In the genomic region with DNA sequence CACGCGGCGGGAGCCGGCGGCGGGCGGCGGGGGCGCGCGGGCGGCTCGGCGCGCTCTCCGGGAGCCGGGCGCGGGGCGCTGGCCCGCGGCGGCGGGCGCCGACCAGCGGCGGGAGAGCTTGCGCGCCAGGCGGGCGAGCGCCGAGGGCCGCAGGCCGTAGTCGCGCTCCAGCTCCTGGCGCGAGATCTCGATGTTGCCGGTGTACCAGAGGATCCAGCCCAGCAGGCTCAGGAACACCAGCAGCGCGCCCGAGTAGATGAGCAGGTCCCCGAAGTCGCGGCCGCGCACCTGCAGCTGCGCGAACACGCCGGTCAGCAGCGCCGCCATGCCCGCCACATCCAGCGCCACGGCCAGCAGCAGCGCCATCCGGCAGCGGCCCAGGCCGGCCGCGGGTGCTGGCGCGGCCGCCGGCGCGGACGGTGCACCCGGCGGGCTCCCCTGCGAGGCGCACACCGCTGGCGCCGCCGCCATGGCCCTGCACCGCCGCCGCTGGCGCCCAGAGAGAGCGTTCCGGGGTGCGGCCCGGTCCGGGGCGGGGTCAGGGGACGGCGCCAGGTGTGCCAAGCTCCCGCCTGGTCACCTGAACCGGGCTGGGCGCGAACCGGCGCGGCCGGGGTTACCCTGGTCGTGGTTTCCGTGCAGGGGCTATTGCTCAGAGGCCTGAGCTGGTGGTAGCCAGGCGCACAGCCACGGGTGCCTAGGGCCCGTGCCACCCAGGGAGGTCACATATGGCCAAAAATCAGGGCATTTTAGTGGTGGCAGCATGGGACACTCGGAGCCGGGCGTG, we compare ENCODE assay signal across 1 cellular context.
A peak's percentile ranks its signal among the peaks of the same experiment; 100 is the strongest.
TF ChIP-seq lines count a peak whose summit lies in the region.

A gene with protein sequence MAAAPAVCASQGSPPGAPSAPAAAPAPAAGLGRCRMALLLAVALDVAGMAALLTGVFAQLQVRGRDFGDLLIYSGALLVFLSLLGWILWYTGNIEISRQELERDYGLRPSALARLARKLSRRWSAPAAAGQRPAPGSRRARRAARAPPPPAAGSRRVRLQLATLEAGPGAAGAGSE (minus strand): TSS at position 504 of the 787 bp plus-strand sequence. CDS start 33 bp downstream, at position 471.

TF ChIP-seq in K562, 482 proteins besides CTCF, POLR2A, EP300 and RAD21 (continued from another document and continues in another):
- TF ChIP-seq FOXA1 (IDR thresholded peaks at IDR 0.05; ENCODE audit: borderline replicate concordance) (no peak), RB1 (IDR thresholded peaks at IDR 0.05; ENCODE audit: low read depth) (peak; percentile 61; the same call in 1 of the 2 replicates), NCOA1 (IDR thresholded peaks at IDR 0.05; ENCODE audit: low read depth) (no peak), NR4A1 (CRISPR knock-in tag; IDR thresholded peaks at IDR 0.05) (no peak), NR4A1 (tag; IDR thresholded peaks at IDR 0.05) (0 out of 2 replicates have a peak, but pooled peaks have one; percentile 30), CXXC5 (CRISPR knock-in tag; IDR thresholded peaks at IDR 0.05) (peak; percentile 70), KLF13 (tag; IDR thresholded peaks at IDR 0.05; ENCODE audit: borderline replicate concordance, low read depth) (no peak), HSF4 (CRISPR knock-in tag; IDR thresholded peaks at IDR 0.05; ENCODE audit: borderline replicate concordance) (no peak), NCOA4 (IDR thresholded peaks at IDR 0.05; ENCODE audit: partially characterized antibody) (no peak), CHD1 (IDR thresholded peaks at IDR 0.05; ENCODE audit: low read length) (peak; percentile 80), SMARCE1 (IDR thresholded peaks at IDR 0.05) (no peak), PHF21A (IDR thresholded peaks at IDR 0.05; ENCODE audit: borderline replicate concordance, low read depth) (0 out of 2 replicates have a peak, but pooled peaks have one; percentile 19), TAF15 (IDR thresholded peaks at IDR 0.05; ENCODE audit: low read depth, low read length) (no peak), PHB (CRISPR knock-in tag; IDR thresholded peaks at IDR 0.05) (no peak), NUFIP1 (IDR thresholded peaks at IDR 0.05; ENCODE audit: partially characterized antibody) (no peak), CC2D1A (IDR thresholded peaks at IDR 0.05) (no peak), PHF8 (IDR thresholded peaks at IDR 0.05; ENCODE audit: borderline replicate concordance, low read length) (peak; percentile 70; the same call in 1 of the 2 replicates), GABPB1 (CRISPR knock-in tag; IDR thresholded peaks at IDR 0.05) (no peak), MCM2 (IDR thresholded peaks at IDR 0.05; ENCODE audit: low read depth) (no peak), SMAD4 (CRISPR knock-in tag; conservative IDR thresholded peaks at IDR 0.05) (peak; percentile 40; the same call in 1 of the 2 replicates), SMC3 (conservative IDR thresholded peaks at IDR 0.05; ENCODE audit: insufficient read depth, low read depth, low read length) (no peak), CCNT2 (IDR thresholded peaks at IDR 0.05; ENCODE audit: borderline replicate concordance, extremely low read depth, insufficient read length, low read depth, low read length) (peak; percentile 12), ZNF324 (CRISPR knock-in tag; IDR thresholded peaks at IDR 0.05) (no peak), PRMT5 (CRISPR knock-in tag; IDR thresholded peaks at IDR 0.05) (no peak), ZNF764 (CRISPR knock-in tag; IDR thresholded peaks at IDR 0.05; ENCODE audit: low read depth) (no peak), ZNF174 (CRISPR knock-in tag; IDR thresholded peaks at IDR 0.05) (no peak)
- TF ChIP-seq, protein P1, sequence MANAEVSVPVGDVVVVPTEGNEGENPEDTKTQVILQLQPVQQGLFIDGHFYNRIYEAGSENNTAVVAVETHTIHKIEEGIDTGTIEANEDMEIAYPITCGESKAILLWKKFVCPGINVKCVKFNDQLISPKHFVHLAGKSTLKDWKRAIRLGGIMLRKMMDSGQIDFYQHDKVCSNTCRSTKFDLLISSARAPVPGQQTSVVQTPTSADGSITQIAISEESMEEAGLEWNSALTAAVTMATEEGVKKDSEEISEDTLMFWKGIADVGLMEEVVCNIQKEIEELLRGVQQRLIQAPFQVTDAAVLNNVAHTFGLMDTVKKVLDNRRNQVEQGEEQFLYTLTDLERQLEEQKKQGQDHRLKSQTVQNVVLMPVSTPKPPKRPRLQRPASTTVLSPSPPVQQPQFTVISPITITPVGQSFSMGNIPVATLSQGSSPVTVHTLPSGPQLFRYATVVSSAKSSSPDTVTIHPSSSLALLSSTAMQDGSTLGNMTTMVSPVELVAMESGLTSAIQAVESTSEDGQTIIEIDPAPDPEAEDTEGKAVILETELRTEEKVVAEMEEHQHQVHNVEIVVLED (CRISPR knock-in tag; IDR thresholded peaks at IDR 0.05): no peak
- TF ChIP-seq, protein P2, sequence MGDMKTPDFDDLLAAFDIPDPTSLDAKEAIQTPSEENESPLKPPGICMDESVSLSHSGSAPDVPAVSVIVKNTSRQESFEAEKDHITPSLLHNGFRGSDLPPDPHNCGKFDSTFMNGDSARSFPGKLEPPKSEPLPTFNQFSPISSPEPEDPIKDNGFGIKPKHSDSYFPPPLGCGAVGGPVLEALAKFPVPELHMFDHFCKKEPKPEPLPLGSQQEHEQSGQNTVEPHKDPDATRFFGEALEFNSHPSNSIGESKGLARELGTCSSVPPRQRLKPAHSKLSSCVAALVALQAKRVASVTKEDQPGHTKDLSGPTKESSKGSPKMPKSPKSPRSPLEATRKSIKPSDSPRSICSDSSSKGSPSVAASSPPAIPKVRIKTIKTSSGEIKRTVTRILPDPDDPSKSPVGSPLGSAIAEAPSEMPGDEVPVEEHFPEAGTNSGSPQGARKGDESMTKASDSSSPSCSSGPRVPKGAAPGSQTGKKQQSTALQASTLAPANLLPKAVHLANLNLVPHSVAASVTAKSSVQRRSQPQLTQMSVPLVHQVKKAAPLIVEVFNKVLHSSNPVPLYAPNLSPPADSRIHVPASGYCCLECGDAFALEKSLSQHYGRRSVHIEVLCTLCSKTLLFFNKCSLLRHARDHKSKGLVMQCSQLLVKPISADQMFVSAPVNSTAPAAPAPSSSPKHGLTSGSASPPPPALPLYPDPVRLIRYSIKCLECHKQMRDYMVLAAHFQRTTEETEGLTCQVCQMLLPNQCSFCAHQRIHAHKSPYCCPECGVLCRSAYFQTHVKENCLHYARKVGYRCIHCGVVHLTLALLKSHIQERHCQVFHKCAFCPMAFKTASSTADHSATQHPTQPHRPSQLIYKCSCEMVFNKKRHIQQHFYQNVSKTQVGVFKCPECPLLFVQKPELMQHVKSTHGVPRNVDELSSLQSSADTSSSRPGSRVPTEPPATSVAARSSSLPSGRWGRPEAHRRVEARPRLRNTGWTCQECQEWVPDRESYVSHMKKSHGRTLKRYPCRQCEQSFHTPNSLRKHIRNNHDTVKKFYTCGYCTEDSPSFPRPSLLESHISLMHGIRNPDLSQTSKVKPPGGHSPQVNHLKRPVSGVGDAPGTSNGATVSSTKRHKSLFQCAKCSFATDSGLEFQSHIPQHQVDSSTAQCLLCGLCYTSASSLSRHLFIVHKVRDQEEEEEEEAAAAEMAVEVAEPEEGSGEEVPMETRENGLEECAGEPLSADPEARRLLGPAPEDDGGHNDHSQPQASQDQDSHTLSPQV (IDR thresholded peaks at IDR 0.05): peak; percentile 39; the same call in 1 of the 2 replicates
- TF ChIP-seq, protein P3, sequence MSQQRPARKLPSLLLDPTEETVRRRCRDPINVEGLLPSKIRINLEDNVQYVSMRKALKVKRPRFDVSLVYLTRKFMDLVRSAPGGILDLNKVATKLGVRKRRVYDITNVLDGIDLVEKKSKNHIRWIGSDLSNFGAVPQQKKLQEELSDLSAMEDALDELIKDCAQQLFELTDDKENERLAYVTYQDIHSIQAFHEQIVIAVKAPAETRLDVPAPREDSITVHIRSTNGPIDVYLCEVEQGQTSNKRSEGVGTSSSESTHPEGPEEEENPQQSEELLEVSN (IDR thresholded peaks at IDR 0.05; ENCODE audit: borderline replicate concordance in 1 of 2, extremely low read depth in 1 of 2, insufficient read depth in 1 of 2, insufficient read length in 1 of 2, low read depth in 1 of 2, low read length in 1 of 2, poor library complexity in 1 of 2, severe bottlenecking in 1 of 2): peak in 1 of 2 experiments; percentile 69
- TF ChIP-seq, protein P4, sequence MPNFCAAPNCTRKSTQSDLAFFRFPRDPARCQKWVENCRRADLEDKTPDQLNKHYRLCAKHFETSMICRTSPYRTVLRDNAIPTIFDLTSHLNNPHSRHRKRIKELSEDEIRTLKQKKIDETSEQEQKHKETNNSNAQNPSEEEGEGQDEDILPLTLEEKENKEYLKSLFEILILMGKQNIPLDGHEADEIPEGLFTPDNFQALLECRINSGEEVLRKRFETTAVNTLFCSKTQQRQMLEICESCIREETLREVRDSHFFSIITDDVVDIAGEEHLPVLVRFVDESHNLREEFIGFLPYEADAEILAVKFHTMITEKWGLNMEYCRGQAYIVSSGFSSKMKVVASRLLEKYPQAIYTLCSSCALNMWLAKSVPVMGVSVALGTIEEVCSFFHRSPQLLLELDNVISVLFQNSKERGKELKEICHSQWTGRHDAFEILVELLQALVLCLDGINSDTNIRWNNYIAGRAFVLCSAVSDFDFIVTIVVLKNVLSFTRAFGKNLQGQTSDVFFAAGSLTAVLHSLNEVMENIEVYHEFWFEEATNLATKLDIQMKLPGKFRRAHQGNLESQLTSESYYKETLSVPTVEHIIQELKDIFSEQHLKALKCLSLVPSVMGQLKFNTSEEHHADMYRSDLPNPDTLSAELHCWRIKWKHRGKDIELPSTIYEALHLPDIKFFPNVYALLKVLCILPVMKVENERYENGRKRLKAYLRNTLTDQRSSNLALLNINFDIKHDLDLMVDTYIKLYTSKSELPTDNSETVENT (CRISPR knock-in tag; IDR thresholded peaks at IDR 0.05): peak; percentile 50; the same call in 1 of the 2 replicates
- TF ChIP-seq, protein P5, sequence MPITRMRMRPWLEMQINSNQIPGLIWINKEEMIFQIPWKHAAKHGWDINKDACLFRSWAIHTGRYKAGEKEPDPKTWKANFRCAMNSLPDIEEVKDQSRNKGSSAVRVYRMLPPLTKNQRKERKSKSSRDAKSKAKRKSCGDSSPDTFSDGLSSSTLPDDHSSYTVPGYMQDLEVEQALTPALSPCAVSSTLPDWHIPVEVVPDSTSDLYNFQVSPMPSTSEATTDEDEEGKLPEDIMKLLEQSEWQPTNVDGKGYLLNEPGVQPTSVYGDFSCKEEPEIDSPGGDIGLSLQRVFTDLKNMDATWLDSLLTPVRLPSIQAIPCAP (CRISPR knock-in tag; IDR thresholded peaks at IDR 0.05; ENCODE audit: borderline replicate concordance): no peak
- TF ChIP-seq, protein P6, sequence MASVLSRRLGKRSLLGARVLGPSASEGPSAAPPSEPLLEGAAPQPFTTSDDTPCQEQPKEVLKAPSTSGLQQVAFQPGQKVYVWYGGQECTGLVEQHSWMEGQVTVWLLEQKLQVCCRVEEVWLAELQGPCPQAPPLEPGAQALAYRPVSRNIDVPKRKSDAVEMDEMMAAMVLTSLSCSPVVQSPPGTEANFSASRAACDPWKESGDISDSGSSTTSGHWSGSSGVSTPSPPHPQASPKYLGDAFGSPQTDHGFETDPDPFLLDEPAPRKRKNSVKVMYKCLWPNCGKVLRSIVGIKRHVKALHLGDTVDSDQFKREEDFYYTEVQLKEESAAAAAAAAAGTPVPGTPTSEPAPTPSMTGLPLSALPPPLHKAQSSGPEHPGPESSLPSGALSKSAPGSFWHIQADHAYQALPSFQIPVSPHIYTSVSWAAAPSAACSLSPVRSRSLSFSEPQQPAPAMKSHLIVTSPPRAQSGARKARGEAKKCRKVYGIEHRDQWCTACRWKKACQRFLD (CRISPR knock-in tag; IDR thresholded peaks at IDR 0.05): peak; percentile 36; the same call in 1 of the 2 replicates
- TF ChIP-seq, protein P7, sequence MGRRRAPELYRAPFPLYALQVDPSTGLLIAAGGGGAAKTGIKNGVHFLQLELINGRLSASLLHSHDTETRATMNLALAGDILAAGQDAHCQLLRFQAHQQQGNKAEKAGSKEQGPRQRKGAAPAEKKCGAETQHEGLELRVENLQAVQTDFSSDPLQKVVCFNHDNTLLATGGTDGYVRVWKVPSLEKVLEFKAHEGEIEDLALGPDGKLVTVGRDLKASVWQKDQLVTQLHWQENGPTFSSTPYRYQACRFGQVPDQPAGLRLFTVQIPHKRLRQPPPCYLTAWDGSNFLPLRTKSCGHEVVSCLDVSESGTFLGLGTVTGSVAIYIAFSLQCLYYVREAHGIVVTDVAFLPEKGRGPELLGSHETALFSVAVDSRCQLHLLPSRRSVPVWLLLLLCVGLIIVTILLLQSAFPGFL (CRISPR knock-in tag; IDR thresholded peaks at IDR 0.05): 0 out of 2 replicates have a peak, but pooled peaks have one; percentile 20
- TF ChIP-seq, protein P8, sequence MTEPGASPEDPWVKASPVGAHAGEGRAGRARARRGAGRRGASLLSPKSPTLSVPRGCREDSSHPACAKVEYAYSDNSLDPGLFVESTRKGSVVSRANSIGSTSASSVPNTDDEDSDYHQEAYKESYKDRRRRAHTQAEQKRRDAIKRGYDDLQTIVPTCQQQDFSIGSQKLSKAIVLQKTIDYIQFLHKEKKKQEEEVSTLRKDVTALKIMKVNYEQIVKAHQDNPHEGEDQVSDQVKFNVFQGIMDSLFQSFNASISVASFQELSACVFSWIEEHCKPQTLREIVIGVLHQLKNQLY (CRISPR knock-in tag; conservative IDR thresholded peaks at IDR 0.05): no peak
- TF ChIP-seq, protein P9, sequence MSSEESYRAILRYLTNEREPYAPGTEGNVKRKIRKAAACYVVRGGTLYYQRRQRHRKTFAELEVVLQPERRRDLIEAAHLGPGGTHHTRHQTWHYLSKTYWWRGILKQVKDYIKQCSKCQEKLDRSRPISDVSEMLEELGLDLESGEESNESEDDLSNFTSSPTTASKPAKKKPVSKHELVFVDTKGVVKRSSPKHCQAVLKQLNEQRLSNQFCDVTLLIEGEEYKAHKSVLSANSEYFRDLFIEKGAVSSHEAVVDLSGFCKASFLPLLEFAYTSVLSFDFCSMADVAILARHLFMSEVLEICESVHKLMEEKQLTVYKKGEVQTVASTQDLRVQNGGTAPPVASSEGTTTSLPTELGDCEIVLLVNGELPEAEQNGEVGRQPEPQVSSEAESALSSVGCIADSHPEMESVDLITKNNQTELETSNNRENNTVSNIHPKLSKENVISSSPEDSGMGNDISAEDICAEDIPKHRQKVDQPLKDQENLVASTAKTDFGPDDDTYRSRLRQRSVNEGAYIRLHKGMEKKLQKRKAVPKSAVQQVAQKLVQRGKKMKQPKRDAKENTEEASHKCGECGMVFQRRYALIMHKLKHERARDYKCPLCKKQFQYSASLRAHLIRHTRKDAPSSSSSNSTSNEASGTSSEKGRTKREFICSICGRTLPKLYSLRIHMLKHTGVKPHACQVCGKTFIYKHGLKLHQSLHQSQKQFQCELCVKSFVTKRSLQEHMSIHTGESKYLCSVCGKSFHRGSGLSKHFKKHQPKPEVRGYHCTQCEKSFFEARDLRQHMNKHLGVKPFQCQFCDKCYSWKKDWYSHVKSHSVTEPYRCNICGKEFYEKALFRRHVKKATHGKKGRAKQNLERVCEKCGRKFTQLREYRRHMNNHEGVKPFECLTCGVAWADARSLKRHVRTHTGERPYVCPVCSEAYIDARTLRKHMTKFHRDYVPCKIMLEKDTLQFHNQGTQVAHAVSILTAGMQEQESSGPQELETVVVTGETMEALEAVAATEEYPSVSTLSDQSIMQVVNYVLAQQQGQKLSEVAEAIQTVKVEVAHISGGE (CRISPR knock-in tag; IDR thresholded peaks at IDR 0.05): peak in 2 of 3 experiments; percentile 16 to 42; a peak in 3 of 6 replicates
- TF ChIP-seq, protein P10, sequence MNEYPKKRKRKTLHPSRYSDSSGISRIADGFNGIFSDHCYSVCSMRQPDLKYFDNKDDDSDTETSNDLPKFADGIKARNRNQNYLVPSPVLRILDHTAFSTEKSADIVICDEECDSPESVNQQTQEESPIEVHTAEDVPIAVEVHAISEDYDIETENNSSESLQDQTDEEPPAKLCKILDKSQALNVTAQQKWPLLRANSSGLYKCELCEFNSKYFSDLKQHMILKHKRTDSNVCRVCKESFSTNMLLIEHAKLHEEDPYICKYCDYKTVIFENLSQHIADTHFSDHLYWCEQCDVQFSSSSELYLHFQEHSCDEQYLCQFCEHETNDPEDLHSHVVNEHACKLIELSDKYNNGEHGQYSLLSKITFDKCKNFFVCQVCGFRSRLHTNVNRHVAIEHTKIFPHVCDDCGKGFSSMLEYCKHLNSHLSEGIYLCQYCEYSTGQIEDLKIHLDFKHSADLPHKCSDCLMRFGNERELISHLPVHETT (CRISPR knock-in tag; conservative IDR thresholded peaks at IDR 0.05 in 1 of 2, IDR thresholded peaks at IDR 0.05 in 1 of 2): peak in 1 of 2 experiments; percentile 6; a peak in 1 of 4 replicates
